ENCODE assay signal across 28 cellular contexts in genomic region chr11:61337706-61338268, GRCh38.
"Had no signal": no experiment of that assay in that cellular context is flagged by ENCODE, and none has a peak within 500 bp of the region (broad histone marks: within the 10 kb centered on the region; RNA-seq: fewer than 3 reads in every experiment).

No MANE protein-coding gene starts in this region.

- ATAC-seq: activated CD8-positive, alpha-beta memory T cell treated with anti-CD3 and anti-CD28 coated beads, Interleukin-2, amount 10 ng/mL, durations not matched to agents 7 days and 5 days had no signal

- DNase-seq: activated B cell treated with CpG ODN at 0.5 μM for 24 hours; activated CD4-positive, alpha-beta T cell treated with anti-CD3 and anti-CD28 coated beads for 1 hour; activated CD4-positive, alpha-beta T cell treated with anti-CD3 and anti-CD28 coated beads, Interleukin-2, amount 10 ng/mL, durations not matched to agents 24 days and 14 days; activated CD4-positive, alpha-beta T cell treated with anti-CD3 and anti-CD28 coated beads, Interleukin-2, amount 50 U/mL, for 48 hours; activated CD8-positive, alpha-beta memory T cell treated with anti-CD3 and anti-CD28 coated beads, Interleukin-2, amount 10 ng/mL, durations not matched to agents 7 days and 5 days; activated gamma-delta T cell; activated naive CD4-positive, alpha-beta T cell treated with anti-CD3 and anti-CD28 coated beads for 36 hours; activated T-cell treated with anti-CD3 and anti-CD28 coated beads, Interleukin-2, amount 50 U/mL, for 24 hours; amygdala; brain microvascular endothelial cell; MV-4-11; NCI-H1092 treated with DMSO at 0.1 percent for 48 hours; NCI-H1436; NCI-H1694 treated with DMSO at 0.1 percent for 48 hours; NCI-H2029 treated with DMSO at 0.1 percent for 48 hours; NCI-H345; NCI-H510A treated with DMSO at 0.1 percent for 48 hours; NCI-H69; Peyer's patch; SHP77; T-helper 2 cell; T1000 had no signal

- H3K9me3 ChIP-seq: Peyer's patch had no signal

- H3K4me2 ChIP-seq: KMS-11 had no signal

- H3K4me3 Mint-ChIP-seq: activated B cell treated with CpG ODN at 0.5 μM for 24 hours; activated CD4-positive, alpha-beta T cell treated with anti-CD3 and anti-CD28 coated beads, Interleukin-2, amount 10 ng/mL, durations not matched to agents 24 days and 14 days; activated CD8-positive, alpha-beta memory T cell treated with anti-CD3 and anti-CD28 coated beads, Interleukin-2, amount 10 ng/mL, durations not matched to agents 7 days and 5 days; activated naive CD4-positive, alpha-beta T cell treated with anti-CD3 and anti-CD28 coated beads for 36 hours; activated naive CD8-positive, alpha-beta T cell; activated T-cell treated with anti-CD3 and anti-CD28 coated beads, Interleukin-2, amount 50 U/mL, for 24 hours; activated T-helper 1 cell treated with anti-CD3 and anti-CD28 coated beads, Interleukin-12 subunit alpha, Interleukin-12 subunit beta, Interleukin-2, Interleukin-4 antibody, amounts not matched to agents 30 ng/mL and 10 ng/mL and 1 ng/mL, durations not matched to agents 14 hours and 24 hours and 36 hours had no signal

- H3K36me3 ChIP-seq: brain microvascular endothelial cell had no signal

- H3K27me3 Mint-ChIP-seq: activated B cell treated with CpG ODN at 0.5 μM for 24 hours; activated CD4-positive, alpha-beta T cell treated with anti-CD3 and anti-CD28 coated beads, Interleukin-2, amount 10 ng/mL, durations not matched to agents 24 days and 14 days; activated CD8-positive, alpha-beta memory T cell treated with anti-CD3 and anti-CD28 coated beads, Interleukin-2, amount 10 ng/mL, durations not matched to agents 7 days and 5 days; activated naive CD8-positive, alpha-beta T cell; activated T-cell treated with anti-CD3 and anti-CD28 coated beads, Interleukin-2, amount 50 U/mL, for 24 hours; IgD-negative memory B cell had no signal

- H3K9me3 Mint-ChIP-seq: activated B cell treated with CpG ODN at 0.5 μM for 24 hours; activated CD4-positive, alpha-beta T cell treated with anti-CD3 and anti-CD28 coated beads, Interleukin-2, amount 10 ng/mL, durations not matched to agents 24 days and 14 days; activated naive CD4-positive, alpha-beta T cell treated with anti-CD3 and anti-CD28 coated beads for 36 hours; activated T-cell treated with anti-CD3 and anti-CD28 coated beads, Interleukin-2, amount 50 U/mL, for 24 hours; activated T-helper 1 cell treated with anti-CD3 and anti-CD28 coated beads, Interleukin-12 subunit alpha, Interleukin-12 subunit beta, Interleukin-2, Interleukin-4 antibody, amounts not matched to agents 30 ng/mL and 10 ng/mL and 1 ng/mL, durations not matched to agents 14 hours and 24 hours and 36 hours; IgD-negative memory B cell had no signal

- H3K9ac ChIP-seq: KMS-11 had no signal

- H3K27ac ChIP-seq: brain microvascular endothelial cell, KMS-11, Peyer's patch had no signal

- H3K27ac Mint-ChIP-seq: activated B cell treated with CpG ODN at 0.5 μM for 24 hours; activated CD4-positive, alpha-beta T cell treated with anti-CD3 and anti-CD28 coated beads, Interleukin-2, amount 10 ng/mL, durations not matched to agents 24 days and 14 days; activated naive CD4-positive, alpha-beta T cell treated with anti-CD3 and anti-CD28 coated beads for 36 hours; activated naive CD8-positive, alpha-beta T cell; activated T-cell treated with anti-CD3 and anti-CD28 coated beads, Interleukin-2, amount 50 U/mL, for 24 hours had no signal

- H3K27me3 ChIP-seq: brain microvascular endothelial cell, Peyer's patch had no signal

- FAIRE-seq: astrocyte, TTC549 had no signal
